Comparison of ENCODE assay signal across 8 cellular contexts in the genomic region with DNA sequence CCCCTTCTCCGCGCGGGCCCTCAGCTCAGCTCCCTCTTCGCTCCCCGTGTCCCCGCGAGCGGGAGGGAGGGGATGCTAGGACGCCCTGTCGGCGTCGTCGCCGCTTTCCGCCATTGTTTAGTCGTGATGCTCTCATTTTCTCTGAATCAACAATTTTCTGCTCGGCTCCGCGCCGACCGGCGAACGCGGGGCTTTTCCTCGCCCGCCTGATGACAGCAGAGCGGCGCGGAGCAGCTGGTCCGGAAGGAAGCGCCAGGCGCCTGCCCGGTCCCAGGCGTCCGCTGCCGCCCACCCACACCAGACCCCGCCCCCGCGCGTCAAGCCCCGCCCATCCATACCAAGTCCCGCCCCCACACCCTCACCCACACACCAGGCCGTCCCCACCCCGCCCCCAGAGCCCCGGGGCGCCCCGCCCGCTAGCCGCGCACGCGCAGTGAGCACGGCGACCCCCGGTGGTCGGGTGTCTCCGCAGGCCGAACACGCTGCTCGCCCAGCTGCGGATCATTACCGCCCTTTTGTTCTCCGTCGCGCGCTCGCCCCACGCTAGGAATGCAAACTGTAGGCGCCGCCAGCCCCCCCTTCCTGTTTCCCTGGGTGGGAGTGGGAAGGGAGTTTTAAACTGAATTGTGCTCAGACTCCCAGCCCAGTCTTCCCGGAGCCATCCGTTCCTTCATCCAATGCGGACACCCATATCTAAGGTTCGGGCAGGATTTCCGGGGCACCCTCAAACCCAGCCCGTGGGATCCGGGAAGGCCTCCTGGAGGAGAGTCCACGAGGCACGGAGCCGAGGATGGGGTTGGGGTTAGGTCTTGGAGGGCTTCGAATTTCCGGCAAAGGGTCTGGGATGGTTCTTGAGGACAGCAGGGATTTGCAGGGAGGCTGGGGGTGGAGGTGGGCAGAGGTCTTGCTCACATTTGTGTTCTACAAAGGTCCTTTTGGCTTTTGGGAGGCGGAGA. TPM values are rescaled to one million over a fixed set of nuclear protein-coding genes. Genes with fewer than 3 reads are reported as not detected.
DNase-seq lines count a peak whose midpoint lies in the region; TF ChIP-seq lines count a peak whose summit lies in the region.

No MANE protein-coding gene starts in this region.

- 23% methylated on average over 61 of the region's 83 CpGs; no CpG with 5 or more reads in 1 of the 2 donors for WGBS in transverse colon (ENCODE audit: low coverage in 1 of 2), 2 donors

- H3K9me3 ChIP-seq in Peyer's patch (no peaks in the 10 kb centered on the region), transverse colon (no peaks in the 10 kb centered on the region)

- H3K27me3 Mint-ChIP-seq in CD14-positive monocyte (ENCODE audit: low read depth in 3 of 3), result peaks cover 40 to 60% (median 48%) of the 10 kb centered on the region in 3 donors

- peaks cover 10% of the 10 kb centered on the region for H3K4me1 Mint-ChIP-seq in CD14-positive monocyte

- no peak for TF ChIP-seq EP300 in transverse colon (IDR thresholded peaks at IDR 0.05; ENCODE audit: low read depth)

- peaks cover 2 to 27% (median 9%) of the 10 kb centered on the region in 7 donors for H3K9me3 Mint-ChIP-seq in CD14-positive monocyte

- H3K27ac ChIP-seq in Peyer's patch, result peak overlapping the region in 1 of 4 donors; percentile 2
- H3K27ac ChIP-seq in transverse colon, result no peak overlapping the region

- H3K27me3 ChIP-seq in H7 (ENCODE audit: control insufficient read depth, insufficient read depth, low read length) (peaks cover 14% of the 10 kb centered on the region), Peyer's patch (peaks cover 0 to 10% of the 10 kb centered on the region in 2 donors), transverse colon (peaks cover 53% of the 10 kb centered on the region)

- intact Hi-C loops in CD14-positive monocyte (cut with micrococcal nuclease), result no loop called here
- intact Hi-C loops in head of caudate nucleus (cut with DNase I), result no loop called here
- intact Hi-C loops in posterior cingulate gyrus (cut with DNase I), result no loop called here
- intact Hi-C loops in transverse colon (cut with DNase I; ENCODE audit: low total_unique reads), result no loop called here

- H3K36me3 ChIP-seq in H7 (replicated peaks; ENCODE audit: control insufficient read depth, insufficient read depth, low read length) (no peaks in the 10 kb centered on the region), Peyer's patch (no peaks in the 10 kb centered on the region), transverse colon (no peaks in the 10 kb centered on the region)

- peak overlapping the region in 1 of 7 donors; percentile 46 for H3K27ac Mint-ChIP-seq in CD14-positive monocyte

- TF ChIP-seq CTCF in CD14-positive monocyte (IDR thresholded peaks at IDR 0.05), result no peak
- no peak for TF ChIP-seq CTCF in Peyer's patch (IDR thresholded peaks at IDR 0.05)
- no peak for TF ChIP-seq CTCF in transverse colon (IDR thresholded peaks at IDR 0.05)

- in situ Hi-C loops in transverse colon (cut with MboI; ENCODE audit: low pct_ligation_motif_present in 1 of 4, low pct_unique_long_range_greater_than_20kb in 1 of 4, low sequenced_read_pairs in 3 of 4), result no loop called here

- DNase-seq in CD14-positive monocyte (ENCODE audit: low spot score) (no peak), H7 (peak; percentile 98), Peyer's patch (peak in 2 of 3 donors; percentile 47 to 58), head of caudate nucleus (peak; percentile 37 to 92 (median 81)), posterior cingulate gyrus (peak; percentile 62 to 97 (median 79)), transverse colon (peak; percentile 11), RKO (ENCODE audit: low spot score) (no peak)
- DNase-seq in activated naive CD4-positive, alpha-beta T cell treated with anti-CD3 and anti-CD28 coated beads, Interleukin-2, amount 50 U/mL, for 16 hours, result peak; percentile 47

- H3K4me3 Mint-ChIP-seq in CD14-positive monocyte, result peak overlapping the region; percentile 83 to 93

- H3K36me3 Mint-ChIP-seq in CD14-positive monocyte, result peaks cover 0 to 6% of the 10 kb centered on the region in 2 donors

- H3K4me3 ChIP-seq in H7 (ENCODE audit: insufficient read depth, low read depth, low read length), result peak overlapping the region; percentile 75
- peak overlapping the region; percentile 29 to 46 (median 42) for H3K4me3 ChIP-seq in Peyer's patch
- peak overlapping the region; percentile 9 to 55 (median 24) for H3K4me3 ChIP-seq in transverse colon

- TF ChIP-seq POLR2A in Peyer's patch (IDR thresholded peaks at IDR 0.05) (no peak), transverse colon (IDR thresholded peaks at IDR 0.05) (no peak)

- H3K4me1 ChIP-seq in Peyer's patch, result peaks cover 0 to 17% (median 5%) of the 10 kb centered on the region in 4 donors
- H3K4me1 ChIP-seq in transverse colon, result peaks cover 0 to 13% (median 11%) of the 10 kb centered on the region in 4 donors

RNA-seq across cellular contexts. Expression of a gene that starts 49.8 kb away (rescaled TPM):
- not detected for polyA plus RNA-seq in CD14-positive monocyte
- total RNA-seq in H7 (2014; rRNA removed; shearing (Covaris generic)), result 0.07 TPM in 1 of 2 replicates, not detected in the other
- total RNA-seq in Peyer's patch, result not detected
- not detected for total RNA-seq in transverse colon

Comparison
In these comparisons a context has a peak if more than half of its experiments do, and no peak if none do; other contexts are left out.
1. DNase-seq: peak in H7 (single experiment), Peyer's patch (2 of 3), activated naive CD4-positive, alpha-beta T cell treated with anti-CD3 and anti-CD28 coated beads, Interleukin-2, amount 50 U/mL, for 16 hours (single experiment), head of caudate nucleus (42 of 42), posterior cingulate gyrus (10 of 10) and transverse colon (single experiment); none in CD14-positive monocyte (single experiment) and RKO (single experiment).
2. H3K4me3 ChIP-seq: peak in every context shown above with its lines; median percentile 75 in H7; 42 in Peyer's patch; 24 in transverse colon.